Comparison of ENCODE assay signal across 7 cellular contexts in the genomic region with DNA sequence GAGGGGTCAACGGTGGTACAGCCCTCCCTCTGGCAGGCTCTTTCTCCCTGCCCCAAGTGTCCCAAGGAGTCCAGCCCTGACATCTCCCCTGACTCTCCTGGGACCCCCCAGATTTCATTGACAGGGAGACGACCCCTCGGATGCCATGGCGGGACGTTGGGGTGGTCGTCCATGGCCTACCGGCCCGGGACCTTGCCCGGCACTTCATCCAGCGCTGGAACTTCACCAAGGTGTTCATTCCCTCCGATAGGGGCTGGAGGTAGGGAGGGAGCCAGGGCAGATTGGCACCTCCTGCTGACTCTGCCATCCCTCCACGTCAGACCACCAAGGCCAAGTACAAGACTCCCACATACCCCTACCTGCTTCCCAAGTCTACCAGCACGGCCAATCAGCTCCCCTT. TPM values are rescaled to one million over a fixed set of nuclear protein-coding genes. Genes with fewer than 3 reads are reported as not detected.
"Had no signal": no experiment of that assay in that cellular context is flagged by ENCODE, and none has a peak within 500 bp of the region (broad histone marks: within the 10 kb centered on the region; RNA-seq: fewer than 3 reads in every experiment).

No MANE protein-coding gene starts in this region.

- DNase-seq: IMR-90, KBM-7 had no signal

- H3K4me3 Mint-ChIP-seq: IgD-negative memory B cell had no signal

- H3K9me3 Mint-ChIP-seq: IgD-negative memory B cell had no signal

- ATAC-seq: HepG2, K562 had no signal

- H3K27me3 Mint-ChIP-seq: IgD-negative memory B cell had no signal

- H3K27ac Mint-ChIP-seq: IgD-negative memory B cell had no signal

RNA-seq across cellular contexts. Expression of a gene that starts 28.1 kb away (rescaled TPM):
- total RNA-seq: HT-29, HT1080, IMR-90, K562 had no signal
